In the genomic region with DNA sequence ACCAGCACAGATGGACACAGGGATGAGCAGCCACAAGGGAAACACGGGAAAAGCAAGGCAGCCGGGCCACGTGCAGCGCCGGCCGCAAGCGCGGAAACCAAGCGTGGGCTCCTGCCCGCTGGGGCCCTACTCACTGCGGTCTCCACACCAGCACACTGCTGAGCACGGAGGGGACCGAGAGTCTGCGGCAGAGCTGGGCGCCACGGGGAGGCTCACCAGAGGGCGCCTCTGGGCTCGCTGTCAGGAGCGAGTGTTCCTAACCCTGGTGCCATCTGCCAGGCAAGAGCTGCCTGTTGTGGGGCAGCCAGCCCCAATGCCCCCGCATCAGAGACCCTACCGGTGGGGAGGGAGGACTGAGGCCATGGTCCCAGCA, we compare ENCODE assay signal across 8 cellular contexts. TPM values are rescaled to one million over a fixed set of nuclear protein-coding genes. Genes with fewer than 3 reads are reported as not detected.
DNase-seq lines count a peak whose midpoint lies in the region; ATAC-seq and TF ChIP-seq lines count a peak whose summit lies in the region.

No MANE protein-coding gene starts in this region.

- H3K27ac ChIP-seq in OCI-LY3 (ENCODE audit: low read length) (peak overlapping the region; percentile 90), foreskin keratinocyte (peak overlapping the region; percentile 40)

- peaks cover 22% of the 10 kb centered on the region for H3K4me1 Mint-ChIP-seq in type B pancreatic cell (ENCODE audit: unreplicated experiment)

- H3K27me3 ChIP-seq in OCI-LY3 (ENCODE audit: low read depth, low read length) (no peaks in the 10 kb centered on the region), foreskin keratinocyte (no peaks in the 10 kb centered on the region)

- H3K36me3 Mint-ChIP-seq in type B pancreatic cell, result no peaks in the 10 kb centered on the region

- H4K20me1 ChIP-seq in OCI-LY3 (ENCODE audit: insufficient read depth, low read length), result peaks cover 27% of the 10 kb centered on the region

- peak; percentile 64 for DNase-seq in G401 (ENCODE audit: low spot score)
- no peak for DNase-seq in HFF-Myc (ENCODE audit: extremely low read depth, low read depth)
- DNase-seq in activated T-helper 9 cell treated with anti-CD3 and anti-CD28 coated beads, Interleukin-2, amount 50 U/mL, for 16 hours (ENCODE audit: low read depth), result peak; percentile 68
- no peak for DNase-seq in foreskin keratinocyte
- peak in 8 of 10 donors; percentile 61 to 96 (median 76) for DNase-seq in posterior cingulate gyrus
- DNase-seq in type B pancreatic cell (ENCODE audit: extremely low spot score, unreplicated experiment), result no peak
- DNase-seq in NCI-H345 (lab: John Stamatoyannopoulos, UW), result no peak

- peak; percentile 45 for TF ChIP-seq CTCF in HFF-Myc (IDR thresholded peaks at IDR 0.05; ENCODE audit: low read depth, low read length, missing control alignments)
- TF ChIP-seq CTCF in OCI-LY3 (IDR thresholded peaks at IDR 0.05; ENCODE audit: low read depth, low read length), result peak; percentile 74
- peak; percentile 82 for TF ChIP-seq CTCF in foreskin keratinocyte (conservative IDR thresholded peaks at IDR 0.05)
- peak; percentile 46 for TF ChIP-seq CTCF in type B pancreatic cell (conservative IDR thresholded peaks at IDR 0.05)

- H3K36me3 ChIP-seq in OCI-LY3 (replicated peaks; ENCODE audit: low read depth, low read length), result peaks cover 8% of the 10 kb centered on the region

- no peak overlapping the region for H3K4me3 Mint-ChIP-seq in type B pancreatic cell

- H3K9me3 Mint-ChIP-seq in type B pancreatic cell, result no peaks in the 10 kb centered on the region

- H3K27ac Mint-ChIP-seq in type B pancreatic cell, result peak overlapping the region; percentile 53

- in situ Hi-C loops in G401 (cut with HindIII; ENCODE audit: low sequenced_read_pairs), result no loop called here

- H3K4me1 ChIP-seq in OCI-LY3 (ENCODE audit: low read length) (peaks cover 43% of the 10 kb centered on the region), foreskin keratinocyte (peaks cover 13% of the 10 kb centered on the region)

- H3K79me2 ChIP-seq in OCI-LY3 (ENCODE audit: low read length), result peaks cover 62% of the 10 kb centered on the region

- H3K4me2 ChIP-seq in OCI-LY3 (ENCODE audit: low read length), result peak overlapping the region; percentile 100

- H3K4me3 ChIP-seq in HFF-Myc (replicated peaks; ENCODE audit: low read depth, low read length) (no peak overlapping the region), OCI-LY3 (ENCODE audit: low read length) (peak overlapping the region; percentile 77)

- peak; percentile 47 for ATAC-seq in foreskin keratinocyte

- no peaks in the 10 kb centered on the region for H3K27me3 Mint-ChIP-seq in type B pancreatic cell

- H3K9ac ChIP-seq in OCI-LY3 (ENCODE audit: low read length), result peak overlapping the region; percentile 91

- no peaks in the 10 kb centered on the region for H3K9me3 ChIP-seq in OCI-LY3 (ENCODE audit: insufficient read depth, low read length)

- intact Hi-C loops in posterior cingulate gyrus (cut with DNase I), result loop anchor here (1.0 kb wide), 1 partner anchor 30 kb away; a partner anchor contains a TSS

- no peak overlapping the region for H2AFZ ChIP-seq in OCI-LY3 (ENCODE audit: low read depth, low read length)

RNA-seq across cellular contexts. Expression of a gene that starts 26.5 kb away (rescaled TPM):
- 29.5 and 51.3 TPM in 2 replicates for total RNA-seq in G401 (2014; rRNA removed; shearing (Covaris generic))
- 10.0 and 10.9 TPM in 2 replicates for total RNA-seq in foreskin keratinocyte
- polyA plus RNA-seq in foreskin keratinocyte, result 15.2 and 15.5 TPM in 2 replicates
- total RNA-seq in type B pancreatic cell (ENCODE audit: low replicate concordance), result 43.5 and 43.6 TPM in 2 replicates

RNA-seq across cellular contexts. Expression of a gene that starts 30.5 kb away (rescaled TPM):
- total RNA-seq in G401 (2014; rRNA removed; shearing (Covaris generic)), result 95.8 and 109 TPM in 2 replicates
- 71.9 and 74.2 TPM in 2 replicates for total RNA-seq in foreskin keratinocyte
- 85.5 and 88.1 TPM in 2 replicates for polyA plus RNA-seq in foreskin keratinocyte
- total RNA-seq in type B pancreatic cell (ENCODE audit: low replicate concordance), result 74.4 and 87.2 TPM in 2 replicates

RNA-seq across cellular contexts. Expression of a gene that starts 31.2 kb away (rescaled TPM):
- 26.0 and 29.8 TPM in 2 replicates for total RNA-seq in G401 (2014; rRNA removed; shearing (Covaris generic))
- total RNA-seq in foreskin keratinocyte, result 65.5 and 76.1 TPM in 2 replicates
- polyA plus RNA-seq in foreskin keratinocyte, result 75.0 and 84.2 TPM in 2 replicates
- total RNA-seq in type B pancreatic cell (ENCODE audit: low replicate concordance), result 42.5 and 96.9 TPM in 2 replicates

RNA-seq across cellular contexts. Expression of a gene that starts 32.6 kb away (rescaled TPM):
- 39.4 and 46.0 TPM in 2 replicates for total RNA-seq in G401 (2014; rRNA removed; shearing (Covaris generic))
- total RNA-seq in foreskin keratinocyte (35.5 and 41.6 TPM in 2 replicates), type B pancreatic cell (ENCODE audit: low replicate concordance) (25.7 and 46.3 TPM in 2 replicates)
- polyA plus RNA-seq in foreskin keratinocyte, result 24.7 and 29.6 TPM in 2 replicates

Comparison
In these comparisons a context has a peak if more than half of its experiments do, and no peak if none do; other contexts are left out.
1. DNase-seq: peak in G401 (single experiment), activated T-helper 9 cell treated with anti-CD3 and anti-CD28 coated beads, Interleukin-2, amount 50 U/mL, for 16 hours (single experiment) and posterior cingulate gyrus (8 of 10); none in HFF-Myc (single experiment), foreskin keratinocyte (0 of 2), type B pancreatic cell (single experiment) and NCI-H345 (single experiment).
2. Peak in every context shown above with its lines, with median percentiles within 50 percentile points of each other: CTCF ChIP-seq.